In the genomic region with DNA sequence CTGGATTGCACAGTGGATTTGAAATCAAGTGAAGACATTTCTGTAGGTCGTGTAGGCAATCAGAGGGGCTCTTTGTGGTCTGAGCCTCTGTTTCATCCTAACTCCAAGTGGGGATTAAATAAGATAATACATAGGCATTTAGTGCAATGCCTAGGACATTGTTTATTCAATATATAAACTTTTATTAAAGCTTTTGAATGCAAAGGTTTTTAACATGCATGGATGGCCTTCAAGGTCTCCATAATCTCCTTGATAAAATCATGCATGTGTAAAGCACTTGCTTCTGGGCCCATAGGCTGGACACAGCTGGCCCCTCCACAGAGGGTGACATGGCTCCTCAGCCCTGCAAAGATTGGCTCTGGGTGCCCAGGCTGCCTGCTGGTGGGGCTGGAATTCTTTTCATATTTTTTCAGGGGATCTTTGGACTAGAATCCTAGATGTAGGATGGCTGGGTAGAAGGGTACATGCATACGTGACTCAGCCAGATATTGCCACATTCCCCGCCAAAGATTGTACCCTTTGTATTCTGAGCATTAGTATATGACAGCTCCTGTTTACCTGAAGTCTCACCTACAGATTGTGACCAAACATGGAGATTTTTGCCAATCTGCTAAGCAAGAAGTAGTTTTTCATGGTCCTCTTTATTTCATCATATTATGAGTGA, we compare ENCODE assay signal across 1 cellular context.
TF ChIP-seq lines count a peak whose summit lies in the region.

No MANE protein-coding gene starts in this region.

TF ChIP-seq in HepG2, 621 proteins besides CTCF, POLR2A, EP300 and RAD21 (continued from another document and continues in another):
- peak; percentile 63; the same call in 1 of the 2 replicates for TF ChIP-seq GMEB1 (CRISPR knock-in tag; IDR thresholded peaks at IDR 0.05; ENCODE audit: borderline replicate concordance)
- TF ChIP-seq AHR (CRISPR knock-in tag; IDR thresholded peaks at IDR 0.05) = no peak
- TF ChIP-seq GPBP1L1 (CRISPR knock-in tag; IDR thresholded peaks at IDR 0.05) = no peak
- TF ChIP-seq KLF9 (CRISPR knock-in tag; IDR thresholded peaks at IDR 0.05; ENCODE audit: low read depth) = 0 out of 2 replicates have a peak, but pooled peaks have one; percentile 3
- TF ChIP-seq ZNF350 (CRISPR knock-in tag; IDR thresholded peaks at IDR 0.05; ENCODE audit: borderline replicate concordance, low read depth) = no peak
- TF ChIP-seq ZBTB4 (CRISPR knock-in tag; IDR thresholded peaks at IDR 0.05; ENCODE audit: borderline replicate concordance) = no peak
- TF ChIP-seq NR2F6 (IDR thresholded peaks at IDR 0.05) = peak; percentile 77
- TF ChIP-seq NR2F6 (CRISPR knock-in tag; IDR thresholded peaks at IDR 0.05) = peak; percentile 85
- TF ChIP-seq HNF1A (IDR thresholded peaks at IDR 0.05; ENCODE audit: low read depth) = peak; percentile 56; the same call in 1 of the 2 replicates
- no peak; the same call in 1 of the 2 replicates for TF ChIP-seq HNF1A (CRISPR knock-in tag; IDR thresholded peaks at IDR 0.05; ENCODE audit: borderline replicate concordance)
- TF ChIP-seq, protein P1, sequence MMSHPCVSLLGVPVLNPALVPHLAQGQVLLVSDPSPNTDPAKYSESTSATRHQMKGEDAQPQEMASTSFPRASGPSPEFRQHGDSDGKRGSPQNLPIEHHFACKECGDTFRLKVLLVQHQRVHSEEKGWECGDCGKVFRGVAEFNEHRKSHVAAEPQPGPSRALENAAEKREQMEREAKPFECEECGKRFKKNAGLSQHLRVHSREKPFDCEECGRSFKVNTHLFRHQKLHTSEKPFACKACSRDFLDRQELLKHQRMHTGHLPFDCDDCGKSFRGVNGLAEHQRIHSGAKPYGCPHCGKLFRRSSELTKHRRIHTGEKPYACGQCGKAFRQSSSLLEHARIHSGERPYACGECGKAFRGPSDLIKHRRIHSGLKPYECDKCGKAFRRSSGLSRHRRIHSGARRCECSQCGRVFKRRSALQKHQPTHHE (CRISPR knock-in tag; IDR thresholded peaks at IDR 0.05; ENCODE audit: borderline replicate concordance) = no peak
- TF ChIP-seq ZNF501 (CRISPR knock-in tag; IDR thresholded peaks at IDR 0.05) = 0 out of 2 replicates have a peak, but pooled peaks have one; percentile 9
- peak; percentile 84 for TF ChIP-seq MBD4 (IDR thresholded peaks at IDR 0.05; ENCODE audit: borderline replicate concordance, low read length)
- no peak for TF ChIP-seq TCF12 (IDR thresholded peaks at IDR 0.05)
- 0 out of 2 replicates have a peak, but pooled peaks have one; percentile 40 for TF ChIP-seq TCF12 (CRISPR knock-in tag; IDR thresholded peaks at IDR 0.05)
- no peak for TF ChIP-seq ZNF143 (CRISPR knock-in tag; IDR thresholded peaks at IDR 0.05)
- TF ChIP-seq DPF2 (CRISPR knock-in tag; IDR thresholded peaks at IDR 0.05; ENCODE audit: borderline replicate concordance, low read depth) = peak; percentile 90; the same call in 1 of the 2 replicates
- peak; percentile 70; the same call in 1 of the 2 replicates for TF ChIP-seq ZNF44 (CRISPR knock-in tag; IDR thresholded peaks at IDR 0.05)
- peak; percentile 55; the same call in 1 of the 2 replicates for TF ChIP-seq TOE1 (CRISPR knock-in tag; IDR thresholded peaks at IDR 0.05)
- TF ChIP-seq RNF219 (CRISPR knock-in tag; IDR thresholded peaks at IDR 0.05) = 0 out of 2 replicates have a peak, but pooled peaks have one; percentile 46
- TF ChIP-seq MIER3 (CRISPR knock-in tag; IDR thresholded peaks at IDR 0.05; ENCODE audit: borderline replicate concordance) = peak; percentile 89; the same call in 1 of the 2 replicates
- TF ChIP-seq EZH2 (conservative IDR thresholded peaks at IDR 0.05; ENCODE audit: low read depth, low read length) = no peak
- TF ChIP-seq YEATS2 (CRISPR knock-in tag; IDR thresholded peaks at IDR 0.05; ENCODE audit: borderline replicate concordance) = peak; percentile 64; the same call in 1 of the 2 replicates
- peak; percentile 71; the same call in 1 of the 2 replicates for TF ChIP-seq ZNF12 (CRISPR knock-in tag; IDR thresholded peaks at IDR 0.05)
- TF ChIP-seq ZNF704 (CRISPR knock-in tag; IDR thresholded peaks at IDR 0.05; ENCODE audit: borderline replicate concordance) = no peak
- no peak for TF ChIP-seq GABPB1 (CRISPR knock-in tag; IDR thresholded peaks at IDR 0.05)
- TF ChIP-seq, protein P2, sequence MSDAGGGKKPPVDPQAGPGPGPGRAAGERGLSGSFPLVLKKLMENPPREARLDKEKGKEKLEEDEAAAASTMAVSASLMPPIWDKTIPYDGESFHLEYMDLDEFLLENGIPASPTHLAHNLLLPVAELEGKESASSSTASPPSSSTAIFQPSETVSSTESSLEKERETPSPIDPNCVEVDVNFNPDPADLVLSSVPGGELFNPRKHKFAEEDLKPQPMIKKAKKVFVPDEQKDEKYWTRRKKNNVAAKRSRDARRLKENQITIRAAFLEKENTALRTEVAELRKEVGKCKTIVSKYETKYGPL (CRISPR knock-in tag; IDR thresholded peaks at IDR 0.05) = no peak
- TF ChIP-seq ZHX1 (CRISPR knock-in tag; IDR thresholded peaks at IDR 0.05; ENCODE audit: low read depth) = no peak
- peak; percentile 92; the same call in 1 of the 2 replicates for TF ChIP-seq ZNF788 (CRISPR knock-in tag; IDR thresholded peaks at IDR 0.05; ENCODE audit: borderline replicate concordance)
- peak; percentile 76; the same call in 1 of the 2 replicates for TF ChIP-seq ZNF136 (CRISPR knock-in tag; IDR thresholded peaks at IDR 0.05; ENCODE audit: low read depth)
- TF ChIP-seq ZNF775 (CRISPR knock-in tag; IDR thresholded peaks at IDR 0.05; ENCODE audit: borderline replicate concordance) = 0 out of 2 replicates have a peak, but pooled peaks have one; percentile 27
- TF ChIP-seq, protein P3, sequence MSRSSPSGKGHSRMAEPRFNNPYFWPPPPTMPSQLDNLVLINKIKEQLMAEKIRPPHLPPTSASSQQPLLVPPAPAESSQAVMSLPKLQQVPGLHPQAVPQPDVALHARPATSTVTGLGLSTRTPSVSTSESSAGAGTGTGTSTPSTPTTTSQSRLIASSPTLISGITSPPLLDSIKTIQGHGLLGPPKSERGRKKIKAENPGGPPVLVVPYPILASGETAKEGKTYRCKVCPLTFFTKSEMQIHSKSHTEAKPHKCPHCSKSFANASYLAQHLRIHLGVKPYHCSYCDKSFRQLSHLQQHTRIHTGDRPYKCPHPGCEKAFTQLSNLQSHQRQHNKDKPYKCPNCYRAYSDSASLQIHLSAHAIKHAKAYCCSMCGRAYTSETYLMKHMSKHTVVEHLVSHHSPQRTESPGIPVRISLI (CRISPR knock-in tag; IDR thresholded peaks at IDR 0.05; ENCODE audit: borderline replicate concordance) = peak; percentile 89; the same call in 1 of the 2 replicates
